8 cellular contexts compared by ENCODE assay signal in the genomic region with DNA sequence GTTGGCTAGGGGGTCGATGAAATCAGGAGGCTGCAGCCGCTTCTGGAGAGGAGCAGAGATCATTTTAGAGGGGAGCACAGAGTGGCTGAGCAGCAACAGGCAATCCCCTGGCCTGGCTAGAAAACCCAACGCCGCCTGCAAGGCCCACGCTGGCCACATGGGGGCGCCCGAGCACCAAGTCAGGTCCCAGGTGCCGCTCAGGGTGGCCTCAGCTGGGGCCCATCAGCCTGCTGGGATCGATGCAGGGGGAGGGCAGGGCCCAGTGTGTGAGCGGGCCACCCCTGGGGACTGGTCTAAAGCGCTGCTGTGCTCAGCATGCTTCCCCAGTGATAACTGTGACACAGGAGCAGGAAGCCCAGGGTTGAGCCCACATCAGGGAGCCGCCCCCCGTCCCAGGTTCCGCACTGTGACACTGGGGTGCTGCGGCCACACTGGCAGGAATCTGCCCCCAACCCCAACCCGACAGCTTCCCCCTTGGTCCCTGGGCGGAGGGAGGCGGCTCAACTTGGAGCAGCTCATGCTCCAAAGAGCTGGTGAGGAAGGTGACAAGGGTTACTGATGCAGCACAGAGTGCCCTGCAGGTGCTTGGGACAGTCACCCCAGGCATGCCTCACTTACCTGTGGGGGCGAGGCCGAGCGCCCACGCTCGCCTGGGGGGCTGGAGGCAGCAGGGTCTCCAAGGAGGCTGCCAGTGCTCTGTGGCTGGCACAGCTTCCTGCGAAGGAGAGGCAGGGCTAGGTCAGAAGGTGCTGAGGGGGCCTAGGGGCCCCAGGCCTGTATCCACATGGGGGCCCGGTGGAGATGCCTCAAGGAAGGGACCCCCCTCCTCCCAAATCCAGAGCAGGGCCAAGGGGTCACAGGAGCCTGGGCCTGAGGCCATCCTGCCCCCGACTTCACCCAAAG. TPM values are rescaled to one million over a fixed set of nuclear protein-coding genes. Genes with fewer than 3 reads are reported as not detected.
DNase-seq lines count a peak whose midpoint lies in the region; ATAC-seq and TF ChIP-seq lines count a peak whose summit lies in the region.

No MANE protein-coding gene starts in this region.

- H3K27ac ChIP-seq in AG04450 (ENCODE audit: low read depth, low read length) (peak overlapping the region; percentile 11), VCaP (peak overlapping the region; percentile 13; the same call in 1 of the 2 replicates)

- H3K4me3 Mint-ChIP-seq in brain: no peak overlapping the region

- no peak for ATAC-seq in GM18517 (IDR thresholded peaks at IDR 0.05; ENCODE audit: unreplicated experiment)

- H3K9me3 ChIP-seq in AG04450 (ENCODE audit: control insufficient read depth, insufficient read depth, low read length): no peaks in the 10 kb centered on the region

- no peaks in the 10 kb centered on the region for H3K9me3 Mint-ChIP-seq in brain

- DNase-seq in AG04450 (ENCODE audit: low read depth, low spot score): no peak
- peak; percentile 82 for DNase-seq in GM19238 (ENCODE audit: insufficient read length, low spot score)
- peak; percentile 33 for DNase-seq in NCI-H128 (lab: John Stamatoyannopoulos, UW; ENCODE audit: unreplicated experiment)
- peak; percentile 91 for DNase-seq in islet precursor cell
- DNase-seq in stimulated activated CD4-positive, alpha-beta T cell treated with anti-CD3 and anti-CD28 coated beads, Interleukin-1b, Interleukin-23, amount 100 ng/mL, for 4 hours (ENCODE audit: low read depth in 2 of 2): peak; percentile 87 to 90

- CTCF ChIA-PET in AG04450 (lab: Charles Lee): interaction anchor here (0.6 to 2.4 kb wide), 17 partner anchors 11 to 412 kb away, joined by 3 to 32 read pairs (median 3); partner anchors contain the start of gene REX1BD

- H3K4me3 ChIP-seq in AG04450 (ENCODE audit: low read depth, low read length): no peak overlapping the region

- H3K4me1 Mint-ChIP-seq in brain: peaks cover 11% of the 10 kb centered on the region

- TF ChIP-seq CTCF in AG04450 (IDR thresholded peaks at IDR 0.05; ENCODE audit: low read depth, low read length) (peak; percentile 95), VCaP (conservative IDR thresholded peaks at IDR 0.05) (peak; percentile 99), brain (conservative IDR thresholded peaks at IDR 0.05) (peak; percentile 93 to 97)

- no peaks in the 10 kb centered on the region for H3K27me3 Mint-ChIP-seq in brain

- POLR2A ChIA-PET in AG04450 (lab: Yijun Ruan, JAX): interaction anchor here (0.7 to 1.6 kb wide), 3 partner anchors 9 to 50 kb away, joined by 3 to 4 read pairs (median 4); no protein-coding TSS in a partner anchor

- no peaks in the 10 kb centered on the region for H3K27me3 ChIP-seq in AG04450 (ENCODE audit: control insufficient read depth, insufficient read depth, low read length)

- peak overlapping the region in 2 of 5 experiments; percentile 58 to 63 for H3K27ac Mint-ChIP-seq in brain

- peaks cover 18% of the 10 kb centered on the region for H3K36me3 Mint-ChIP-seq in brain

RNA-seq across cellular contexts. Expression of gene ISYNA1, which starts 13.3 kb away (rescaled TPM):
- polyA plus RNA-seq in AG04450 (2011; rRNA removed) (13.3 and 19.2 TPM in 2 replicates), brain (ENCODE audit: insufficient read depth, low read depth, low replicate concordance) (120 TPM)
- polyA minus RNA-seq in AG04450 (2011; rRNA and poly(A)+ RNA removed): 13.2 and 18.3 TPM in 2 replicates

RNA-seq across cellular contexts. Expression of gene SSBP4, which starts 32.0 kb away (rescaled TPM):
- polyA plus RNA-seq in AG04450 (2011; rRNA removed): 9.4 and 12.6 TPM in 2 replicates
- 18.0 and 18.5 TPM in 2 replicates for polyA minus RNA-seq in AG04450 (2011; rRNA and poly(A)+ RNA removed)
- 93.3 TPM for polyA plus RNA-seq in brain (ENCODE audit: insufficient read depth, low read depth, low replicate concordance)

RNA-seq across cellular contexts. Expression of gene LRRC25, which starts 53.8 kb away (rescaled TPM):
- polyA plus RNA-seq in AG04450 (2011; rRNA removed) (0.12 and 0.32 TPM in 2 replicates), brain (ENCODE audit: insufficient read depth, low read depth, low replicate concordance) (0.83 TPM)
- polyA minus RNA-seq in AG04450 (2011; rRNA and poly(A)+ RNA removed): 0.17 and 0.60 TPM in 2 replicates
